ENCODE assay signal across 8 cellular contexts in genomic region chr2:216693414-216694100, GRCh38. TPM values are rescaled to one million over a fixed set of nuclear protein-coding genes. Genes with fewer than 3 reads are reported as not detected.
DNase-seq lines count a peak whose midpoint lies in the region; ATAC-seq and TF ChIP-seq lines count a peak whose summit lies in the region.

No MANE protein-coding gene starts in this region.

- no peak for DNase-seq in AG04450 (ENCODE audit: low read depth, low spot score)
- DNase-seq in brain microvascular endothelial cell = no peak
- DNase-seq in AML-193 (lab: John Stamatoyannopoulos, UW) = no peak
- no peak for DNase-seq in foreskin melanocyte
- no peak for DNase-seq in activated CD4-positive, CD25-positive, alpha-beta regulatory T cell treated with anti-CD3 and anti-CD28 coated beads, Interleukin-2, amount 50 U/mL, for 72 hours

- no peaks in the 10 kb centered on the region for H3K36me3 ChIP-seq in HUES6 (ENCODE audit: control insufficient read depth, insufficient read depth, low read length)
- H3K36me3 ChIP-seq in brain microvascular endothelial cell (replicated peaks) = no peaks in the 10 kb centered on the region
- no peaks in the 10 kb centered on the region for H3K36me3 ChIP-seq in mucosa of stomach (ENCODE audit: control insufficient read depth, insufficient read depth, low read length)

- no peak overlapping the region for H3K9ac ChIP-seq in HUES6 (ENCODE audit: low read length)
- peak overlapping the region; percentile 65 for H3K9ac ChIP-seq in mucosa of stomach (ENCODE audit: low read length)

- H3K4me1 ChIP-seq in HUES6 (ENCODE audit: control insufficient read depth, insufficient read depth, low read length) = peaks cover 29% of the 10 kb centered on the region
- H3K4me1 ChIP-seq in mucosa of stomach (ENCODE audit: control insufficient read depth, insufficient read depth, low read length) = peaks cover 43% of the 10 kb centered on the region

- H3K27me3 ChIP-seq in AG04450 (ENCODE audit: control insufficient read depth, insufficient read depth, low read length) = no peaks in the 10 kb centered on the region
- peaks cover 74% of the 10 kb centered on the region for H3K27me3 ChIP-seq in HUES6 (ENCODE audit: control insufficient read depth, insufficient read depth, low read length)
- no peaks in the 10 kb centered on the region for H3K27me3 ChIP-seq in brain microvascular endothelial cell (replicated peaks)
- H3K27me3 ChIP-seq in mucosa of stomach (ENCODE audit: control insufficient read depth, insufficient read depth, low read length) = peaks cover 67% of the 10 kb centered on the region

- TF ChIP-seq CTCF in AG04450 (IDR thresholded peaks at IDR 0.05; ENCODE audit: low read depth, low read length) = no peak
- no peak for TF ChIP-seq CTCF in brain microvascular endothelial cell (IDR thresholded peaks at IDR 0.05; ENCODE audit: low read depth, low read length, missing control alignments)

- POLR2A ChIA-PET in AG04450 (lab: Yijun Ruan, JAX) = interaction anchor here (0.6 to 3.4 kb wide), 27 partner anchors 8 to 1020 kb away, joined by 3 to 30 read pairs (median 4); no protein-coding TSS in a partner anchor

- H3K27ac ChIP-seq in AG04450 (ENCODE audit: low read depth, low read length) (peak overlapping the region; percentile 89), HUES6 (ENCODE audit: low read depth, low read length) (no peak overlapping the region), brain microvascular endothelial cell (no peak overlapping the region)

- ATAC-seq in esophagus mucosa = no peak

- in situ Hi-C loops in brain microvascular endothelial cell (cut with HindIII; ENCODE audit: low pct_ligation_motif_present, low sequenced_read_pairs) = loop anchor here (25.0 kb wide), 1 partner anchor 819 kb away; no protein-coding TSS in a partner anchor

- no peaks in the 10 kb centered on the region; the same call in 1 of the 2 replicates for H3K9me3 ChIP-seq in AG04450 (ENCODE audit: control insufficient read depth, insufficient read depth, low read length)
- no peaks in the 10 kb centered on the region for H3K9me3 ChIP-seq in HUES6 (ENCODE audit: control insufficient read depth, insufficient read depth, low read depth, low read length)
- no peaks in the 10 kb centered on the region for H3K9me3 ChIP-seq in mucosa of stomach (ENCODE audit: control insufficient read depth, low read length)

- CTCF ChIA-PET in AG04450 (lab: Charles Lee) = interaction anchor here (0.6 to 1.6 kb wide), 5 partner anchors 11 to 1019 kb away, joined by 3 to 9 read pairs (median 8); no protein-coding TSS in a partner anchor

- H3K4me3 ChIP-seq in AG04450 (ENCODE audit: low read depth, low read length) (peak overlapping the region; percentile 93), HUES6 (ENCODE audit: low read depth, low read length) (peak overlapping the region; percentile 70), brain microvascular endothelial cell (ENCODE audit: low read depth, low read length) (peak overlapping the region; percentile 50), mucosa of stomach (ENCODE audit: low read length) (peak overlapping the region; percentile 25)

RNA-seq across cellular contexts. Expression of gene IGFBP5, which starts 1.8 kb away (rescaled TPM):
- polyA plus RNA-seq in AG04450 (2011; rRNA removed) = 3,867 and 4,154 TPM in 2 replicates
- 2,998 and 3,399 TPM in 2 replicates for polyA minus RNA-seq in AG04450 (2011; rRNA and poly(A)+ RNA removed)
- total RNA-seq in esophagus mucosa = 34.9 TPM

Comparison
In these comparisons a context has a peak if more than half of its experiments do, and no peak if none do; other contexts are left out.
1. H3K4me3 ChIP-seq: peak in every context shown above with its lines; median percentile 93 in AG04450; 70 in HUES6; 50 in brain microvascular endothelial cell; 25 in mucosa of stomach.